In genomic region chr5:148681157-148682131, GRCh38 we compare ENCODE assay signal across 23 cellular contexts. TPM values are rescaled to one million over a fixed set of nuclear protein-coding genes. Genes with fewer than 3 reads are reported as not detected.
"Had no signal": no experiment of that assay in that cellular context is flagged by ENCODE, and none has a peak within 500 bp of the region (broad histone marks: within the 10 kb centered on the region; RNA-seq: fewer than 3 reads in every experiment).

No MANE protein-coding gene starts in this region.

- DNase-seq: effector CD4-positive, alpha-beta T cell; foreskin melanocyte; heart left ventricle; hypothalamus; kidney glomerular epithelial cell; left ventricle myocardium superior; naive thymus-derived CD4-positive, alpha-beta T cell; nephron progenitor cell; psoas muscle; retina; sigmoid colon; stimulated activated CD4-positive, alpha-beta T cell treated with anti-CD3 and anti-CD28 coated beads, Interleukin-12 subunit alpha, Interleukin-12 subunit beta, amount 100 ng/mL, for 4 hours; stimulated activated naive CD4-positive, alpha-beta T cell; stomach; substantia nigra; trophoblast cell had no signal

- H3K36me3 ChIP-seq: heart left ventricle, sigmoid colon, stomach, thoracic aorta had no signal

- H3K27me3 ChIP-seq: heart left ventricle, sigmoid colon, stomach had no signal

- H3K9me3 ChIP-seq: heart left ventricle, psoas muscle, sigmoid colon, stomach, thoracic aorta had no signal

- FAIRE-seq: islet of Langerhans had no signal

- ATAC-seq: heart left ventricle; left ventricle myocardium superior; naive thymus-derived CD4-positive, alpha-beta T cell; psoas muscle had no signal

- H3K4me1 ChIP-seq: psoas muscle, sigmoid colon had no signal

- H3K4me3 ChIP-seq: coronary artery, heart left ventricle, psoas muscle, sigmoid colon, skin epidermis, stomach, thoracic aorta had no signal

- H3K27ac ChIP-seq: coronary artery, heart left ventricle, psoas muscle, sigmoid colon, skin epidermis, stomach, thoracic aorta had no signal

RNA-seq across cellular contexts. Expression of gene HTR4, which starts 27.1 kb away (rescaled TPM):
- total RNA-seq: dermis microvascular lymphatic vessel endothelial cell; left ventricle myocardium superior; lung microvascular endothelial cell; naive thymus-derived CD4-positive, alpha-beta T cell; omental fat pad had no signal
- polyA plus RNA-seq: naive thymus-derived CD4-positive, alpha-beta T cell; stomach had no signal
